ENCODE assay signal across 8 cellular contexts in genomic region chr14:77040309-77040994, GRCh38. TPM values are rescaled to one million over a fixed set of nuclear protein-coding genes. Genes with fewer than 3 reads are reported as not detected.
A peak's percentile ranks its signal among the peaks of the same experiment; 100 is the strongest.
DNase-seq lines count a peak whose midpoint lies in the region; ATAC-seq and TF ChIP-seq lines count a peak whose summit lies in the region.

No MANE protein-coding gene starts in this region.

- H3K9me3 ChIP-seq in prostate gland = no peaks in the 10 kb centered on the region

- H3K4me1 ChIP-seq in prostate gland (replicated peaks) (peaks cover 34% of the 10 kb centered on the region), urinary bladder (ENCODE audit: insufficient read depth) (peaks cover 1% of the 10 kb centered on the region)

- peak; percentile 55 for ATAC-seq in HG02884 (IDR thresholded peaks at IDR 0.05; ENCODE audit: unreplicated experiment)
- peak; percentile 83 for ATAC-seq in left ventricle myocardium superior

- H3K4me3 ChIP-seq in GM12875 (ENCODE audit: low read depth, low read length) = peak overlapping the region; percentile 30
- H3K4me3 ChIP-seq in prostate gland = peak overlapping the region; percentile 4 to 20
- H3K4me3 ChIP-seq in urinary bladder (ENCODE audit: low read depth, low read length) = no peak overlapping the region

- TF ChIP-seq POLR2A in prostate gland (IDR thresholded peaks at IDR 0.05) = no peak

- peak; percentile 88 for DNase-seq in NCI-H146 treated with DMSO at 0.1 percent for 48 hours (lab: John Stamatoyannopoulos, UW; ENCODE audit: unreplicated experiment)
- DNase-seq in T-helper 1 cell = peak; percentile 90 to 99 (median 93)
- DNase-seq in amniotic epithelial cell (ENCODE audit: low read depth) = peak; percentile 100
- peak; percentile 100 for DNase-seq in left ventricle myocardium superior
- DNase-seq in prostate gland (ENCODE audit: low spot score) = peak; percentile 97

- TF ChIP-seq CTCF in GM12875 (IDR thresholded peaks at IDR 0.05; ENCODE audit: borderline replicate concordance, insufficient read depth, low read depth, low read length) (no peak), prostate gland (IDR thresholded peaks at IDR 0.05) (no peak)

- intact Hi-C loops in left ventricle myocardium superior (cut with micrococcal nuclease) = no loop called here
- intact Hi-C loops in prostate gland (cut with DNase I) = no loop called here

- H3K36me3 ChIP-seq in prostate gland = no peaks in the 10 kb centered on the region
- no peaks in the 10 kb centered on the region for H3K36me3 ChIP-seq in urinary bladder (ENCODE audit: insufficient read depth)

- under 1% methylated on average over 23 of the region's 23 CpGs for WGBS in prostate gland
- under 1% methylated on average over 23 of the region's 23 CpGs for WGBS in urinary bladder

- peak overlapping the region; percentile 83 to 88 for H3K27ac ChIP-seq in prostate gland
- peak overlapping the region; percentile 91 for H3K27ac ChIP-seq in urinary bladder (ENCODE audit: low read depth)

- H3K27me3 ChIP-seq in prostate gland (replicated peaks; ENCODE audit: insufficient read depth) = no peaks in the 10 kb centered on the region

RNA-seq across cellular contexts. Expression of gene IRF2BPL, which starts 11.9 kb away (rescaled TPM):
- total RNA-seq in left ventricle myocardium superior = 42.8 TPM
- total RNA-seq in prostate gland = 100 to 1,000 TPM; 113 to 141 TPM
- 26.4 TPM for total RNA-seq in urinary bladder
- 65.3 TPM for polyA plus RNA-seq in urinary bladder

RNA-seq across cellular contexts. Expression of gene CIPC, which starts 57.6 kb away (rescaled TPM):
- total RNA-seq in left ventricle myocardium superior (89.7 TPM), prostate gland (10 to 100 TPM; 45.1 to 63.3 TPM), urinary bladder (25.6 TPM)
- 28.8 TPM for polyA plus RNA-seq in urinary bladder
